14 cellular contexts compared by ENCODE assay signal in the genomic region with DNA sequence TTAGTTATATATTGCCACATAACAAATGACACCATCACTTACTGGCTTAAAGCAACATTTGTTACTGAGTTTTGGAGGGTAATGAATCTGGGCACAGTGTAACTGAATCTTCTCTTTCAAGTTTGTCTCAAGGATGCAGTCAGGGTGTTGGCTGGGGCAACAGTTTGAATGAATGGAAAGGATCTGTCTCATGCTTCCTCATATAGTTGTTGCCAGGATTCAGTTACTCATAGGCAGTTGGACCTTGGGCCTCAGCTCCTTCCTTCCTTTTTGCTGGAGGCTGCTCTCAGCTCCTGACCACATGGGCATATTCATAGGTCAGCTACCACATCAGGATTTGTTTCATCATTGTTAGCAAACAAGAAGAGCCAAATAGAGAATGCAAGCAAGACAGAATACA.
"Had no signal": no experiment of that assay in that cellular context is flagged by ENCODE, and none has a peak within 500 bp of the region (broad histone marks: within the 10 kb centered on the region; RNA-seq: fewer than 3 reads in every experiment).

No MANE protein-coding gene starts in this region.

- H3K27me3 ChIP-seq: colonic mucosa, stomach had no signal

- H3K9me3 ChIP-seq: colonic mucosa, thoracic aorta had no signal

- ATAC-seq: SK-N-SH treated with all-trans-retinoic acid at 6 μM for 48 hours, T-helper 17 cell had no signal

- DNase-seq: activated CD4-positive, alpha-beta memory T cell treated with anti-CD3 and anti-CD28 coated beads, Interleukin-2, amount 10 ng/mL, durations not matched to agents 7 days and 5 days; activated CD4-positive, alpha-beta T cell treated with anti-CD3 and anti-CD28 coated beads for 4 hours; activated naive CD4-positive, alpha-beta T cell treated with anti-CD3 and anti-CD28 coated beads, Interleukin-2, amount 10 ng/mL, durations not matched to agents 7 days and 5 days; activated T-cell treated with anti-CD3 and anti-CD28 coated beads, Interleukin-2, amount 50 U/mL, for 24 hours; central memory CD4-positive, alpha-beta T cell; colonic mucosa; hippocampal formation; kidney glomerular epithelial cell; right cardiac atrium; small intestine; stomach; T-helper 17 cell had no signal

- H3K36me3 ChIP-seq: colonic mucosa, stomach, thoracic aorta had no signal

- FAIRE-seq: small intestine had no signal

- H3K4me3 ChIP-seq: colonic mucosa, stomach, thoracic aorta had no signal
